In the genomic region with DNA sequence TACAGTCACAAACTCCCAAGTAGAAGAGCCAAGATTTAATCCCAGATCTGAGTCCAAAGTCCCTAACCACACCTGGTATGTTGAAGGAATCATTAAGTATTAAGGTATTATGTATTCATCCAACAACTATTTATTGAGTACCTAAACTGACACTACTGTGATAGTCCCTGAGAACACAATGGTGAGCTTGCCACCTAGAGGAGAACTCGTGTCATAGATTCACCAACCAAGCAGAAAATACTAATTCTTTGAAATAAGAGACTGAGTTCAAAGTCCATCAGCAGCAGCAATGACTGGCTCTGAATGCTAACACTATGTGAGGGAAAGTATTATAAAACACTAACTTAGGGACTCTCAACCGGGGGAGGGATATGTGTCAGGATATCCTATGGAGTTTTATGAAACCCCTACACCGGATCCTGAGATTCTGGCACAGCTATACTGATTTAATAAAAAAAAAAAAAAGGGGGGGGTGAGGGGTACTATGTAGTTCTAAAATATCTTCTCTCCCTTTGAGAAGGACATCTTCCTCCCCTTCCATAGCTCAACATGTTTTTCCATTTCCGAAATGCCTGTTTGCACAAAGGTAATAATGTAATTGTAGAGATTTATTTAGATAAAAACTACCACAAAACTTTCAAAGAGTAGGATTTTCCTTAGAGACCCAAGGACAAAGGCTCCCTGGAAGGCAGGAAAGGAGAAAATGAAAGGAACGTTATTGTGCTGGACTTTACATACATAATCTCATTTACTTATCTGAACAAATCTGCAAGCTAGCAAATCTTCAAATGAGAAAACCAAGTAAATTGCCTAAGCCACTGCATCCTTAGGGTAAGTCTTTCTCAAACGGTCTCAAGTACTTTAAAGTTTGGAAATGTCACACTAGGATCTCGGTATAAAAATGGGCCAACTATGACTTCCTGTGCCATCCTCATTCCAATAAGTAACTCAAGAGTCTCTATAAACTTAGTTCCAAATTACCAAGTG, we compare ENCODE assay signal across 8 cellular contexts. TPM values are rescaled to one million over a fixed set of nuclear protein-coding genes. Genes with fewer than 3 reads are reported as not detected.
DNase-seq lines count a peak whose midpoint lies in the region; ATAC-seq and TF ChIP-seq lines count a peak whose summit lies in the region.

No MANE protein-coding gene starts in this region.

- peak; percentile 39 for ATAC-seq in CD8-positive, alpha-beta T cell
- ATAC-seq in GM18858 (IDR thresholded peaks at IDR 0.05; ENCODE audit: unreplicated experiment) (peak; percentile 41), HG03571 (IDR thresholded peaks at IDR 0.05; ENCODE audit: unreplicated experiment) (peak; percentile 30), body of pancreas (peak; percentile 69)
- ATAC-seq in stimulated activated naive CD8-positive, alpha-beta T cell treated with anti-CD3 and anti-CD28 coated beads, Interleukin-15, amount 100 ng/mL, for 72 hours: peak; percentile 39

- peak overlapping the region; percentile 95 for H3K27ac Mint-ChIP-seq in CD8-positive, alpha-beta T cell
- H3K27ac Mint-ChIP-seq in stimulated activated naive CD8-positive, alpha-beta T cell treated with anti-CD3 and anti-CD28 coated beads, Interleukin-15, amount 100 ng/mL, for 72 hours: peak overlapping the region; percentile 99 to 100

- TF ChIP-seq POLR2A in body of pancreas (IDR thresholded peaks at IDR 0.05): no peak

- H3K36me3 Mint-ChIP-seq in CD8-positive, alpha-beta T cell: peaks cover 20% of the 10 kb centered on the region

- H3K4me2 ChIP-seq in OCI-LY7 (ENCODE audit: low read length): peak overlapping the region; percentile 81

- no peaks in the 10 kb centered on the region for H3K9me2 ChIP-seq in OCI-LY7 (ENCODE audit: insufficient read depth, low read length)

- H3K9me3 Mint-ChIP-seq in CD8-positive, alpha-beta T cell: no peaks in the 10 kb centered on the region
- H3K9me3 Mint-ChIP-seq in stimulated activated naive CD8-positive, alpha-beta T cell treated with anti-CD3 and anti-CD28 coated beads, Interleukin-15, amount 100 ng/mL, for 72 hours: no peaks in the 10 kb centered on the region

- peak; percentile 67 for TF ChIP-seq CTCF in CD8-positive, alpha-beta T cell (IDR thresholded peaks at IDR 0.05)
- peak; percentile 90 for TF ChIP-seq CTCF in OCI-LY7 (conservative IDR thresholded peaks at IDR 0.05; ENCODE audit: low read length)
- peak; percentile 29 to 86 (median 82) for TF ChIP-seq CTCF in body of pancreas (IDR thresholded peaks at IDR 0.05)
- peak; percentile 73 for TF ChIP-seq CTCF in kidney epithelial cell (IDR thresholded peaks at IDR 0.05; ENCODE audit: insufficient read depth, low read length, poor library complexity, severe bottlenecking)

- H4K20me1 ChIP-seq in OCI-LY7 (ENCODE audit: insufficient read depth, low read length): peaks cover 42% of the 10 kb centered on the region

- peak overlapping the region; percentile 84 for H3K27ac ChIP-seq in CD8-positive, alpha-beta T cell (ENCODE audit: low read depth, low read length)
- H3K27ac ChIP-seq in OCI-LY7 (ENCODE audit: low read depth, low read length, poor library complexity, severe bottlenecking): peak overlapping the region; percentile 44
- peak overlapping the region in 3 of 4 donors; percentile 90 to 94 (median 94) for H3K27ac ChIP-seq in body of pancreas

- peaks cover 62% of the 10 kb centered on the region for H3K4me1 ChIP-seq in CD8-positive, alpha-beta T cell (ENCODE audit: insufficient read depth, low read length)
- H3K4me1 ChIP-seq in OCI-LY7 (ENCODE audit: insufficient read depth, low read length, poor library complexity, severe bottlenecking) (peaks cover 26% of the 10 kb centered on the region), body of pancreas (peaks cover 72% of the 10 kb centered on the region)

- no peaks in the 10 kb centered on the region for H3K27me3 Mint-ChIP-seq in CD8-positive, alpha-beta T cell (ENCODE audit: low read depth)
- no peaks in the 10 kb centered on the region for H3K27me3 Mint-ChIP-seq in stimulated activated naive CD8-positive, alpha-beta T cell treated with anti-CD3 and anti-CD28 coated beads, Interleukin-15, amount 100 ng/mL, for 72 hours

- no peaks in the 10 kb centered on the region for H3K36me3 ChIP-seq in CD8-positive, alpha-beta T cell (ENCODE audit: insufficient read depth, low read length)
- H3K36me3 ChIP-seq in OCI-LY7 (ENCODE audit: insufficient read depth, low read length) (peaks cover 35% of the 10 kb centered on the region), body of pancreas (replicated peaks in 1 of 2; ENCODE audit: insufficient read depth in 1 of 2, low read depth in 2 of 2) (no peaks in the 10 kb centered on the region), kidney epithelial cell (ENCODE audit: control insufficient read depth, insufficient read depth, low read length) (no peaks in the 10 kb centered on the region)

- H2AFZ ChIP-seq in OCI-LY7 (ENCODE audit: low read length): no peak overlapping the region

- H3K79me2 ChIP-seq in OCI-LY7 (ENCODE audit: insufficient read depth, low read depth, low read length): peaks cover 63% of the 10 kb centered on the region

- no peaks in the 10 kb centered on the region for H3K27me3 ChIP-seq in CD8-positive, alpha-beta T cell (ENCODE audit: insufficient read depth, low read length)
- H3K27me3 ChIP-seq in body of pancreas: no peaks in the 10 kb centered on the region
- H3K27me3 ChIP-seq in kidney epithelial cell (ENCODE audit: control insufficient read depth, insufficient read depth, low read length): no peaks in the 10 kb centered on the region

- POLR2A ChIA-PET in CD8-positive, alpha-beta T cell (lab: Charles Lee): interaction anchor here (0.7 to 1.4 kb wide), 3 partner anchors 30 to 67 kb away, joined by 3 to 4 read pairs (median 3); no protein-coding TSS in a partner anchor
- POLR2A ChIA-PET in OCI-LY7 (lab: Charles Lee): interaction anchor here (0.6 to 1.8 kb wide), 7 partner anchors 9 to 1724 kb away, joined by 3 to 12 read pairs (median 3); no protein-coding TSS in a partner anchor

- H3K4me3 ChIP-seq in CD8-positive, alpha-beta T cell (ENCODE audit: low read depth, low read length): peak overlapping the region; percentile 86
- H3K4me3 ChIP-seq in OCI-LY7 (ENCODE audit: low read depth, low read length, poor library complexity, severe bottlenecking): peak overlapping the region; percentile 87
- H3K4me3 ChIP-seq in body of pancreas: no peak overlapping the region
- H3K4me3 ChIP-seq in kidney epithelial cell (ENCODE audit: low read depth, low read length): peak overlapping the region; percentile 69

- WGBS in body of pancreas, 2 donors: 3 to 6% methylated on average over 7 of the region's 7 CpGs

- CTCF ChIA-PET in CD8-positive, alpha-beta T cell (lab: Charles Lee): interaction anchor here (0.6 to 3.7 kb wide), 11 partner anchors 9 to 201 kb away, joined by 3 to 40 read pairs (median 3); no protein-coding TSS in a partner anchor
- CTCF ChIA-PET in OCI-LY7 (lab: Charles Lee; ENCODE audit: unreplicated experiment): interaction anchor here (0.6 to 1.0 kb wide), 5 partner anchors 12 to 564 kb away, joined by 3 to 4 read pairs (median 3); no protein-coding TSS in a partner anchor

- peak in 4 of 7 experiments; percentile 13 to 39 (median 25) for DNase-seq in CD8-positive, alpha-beta T cell
- DNase-seq in OCI-LY7 (ENCODE audit: low spot score): peak; percentile 80
- DNase-seq in body of pancreas: peak; percentile 51 to 81 (median 64)
- DNase-seq in kidney epithelial cell (ENCODE audit: low read depth): peak; percentile 21
- peak in 1 of 2 donors; percentile 44 for DNase-seq in stimulated activated naive CD8-positive, alpha-beta T cell treated with anti-CD3 and anti-CD28 coated beads, Interleukin-15, amount 100 ng/mL, for 72 hours
- no peak for DNase-seq in NCI-H524 treated with DMSO at 0.1 percent for 48 hours (lab: John Stamatoyannopoulos, UW)

- H3K4me3 Mint-ChIP-seq in CD8-positive, alpha-beta T cell: peak overlapping the region; percentile 99
- peak overlapping the region; percentile 97 to 99 for H3K4me3 Mint-ChIP-seq in stimulated activated naive CD8-positive, alpha-beta T cell treated with anti-CD3 and anti-CD28 coated beads, Interleukin-15, amount 100 ng/mL, for 72 hours

- no peaks in the 10 kb centered on the region for H3K9me3 ChIP-seq in CD8-positive, alpha-beta T cell (ENCODE audit: low read length)
- H3K9me3 ChIP-seq in OCI-LY7 (ENCODE audit: low read length) (no peaks in the 10 kb centered on the region), body of pancreas (no peaks in the 10 kb centered on the region)

- intact Hi-C loops in CD8-positive, alpha-beta T cell (cut with DNase I, micrococcal nuclease): loop anchor here (2.0 to 10.0 kb wide), 6 partner anchors 46 to 794 kb away; a partner anchor contains a TSS
- intact Hi-C loops in OCI-LY7 (cut with micrococcal nuclease; ENCODE audit: unreplicated experiment) (loop anchor here (2.0 to 5.0 kb wide), 3 partner anchors 56 to 792 kb away; a partner anchor contains a TSS), body of pancreas (cut with DNase I) (no loop called here)

- H3K4me1 Mint-ChIP-seq in CD8-positive, alpha-beta T cell (ENCODE audit: low read depth): peaks cover 64% of the 10 kb centered on the region
- peaks cover 64% of the 10 kb centered on the region for H3K4me1 Mint-ChIP-seq in stimulated activated naive CD8-positive, alpha-beta T cell treated with anti-CD3 and anti-CD28 coated beads, Interleukin-15, amount 100 ng/mL, for 72 hours

- BruUV-seq in OCI-LY7 (replicated peaks; lab: Mats Ljungman, UMichigan): no TSS peak

RNA-seq across cellular contexts. Expression of a gene that starts 1.5 kb away (rescaled TPM):
- total RNA-seq in CD8-positive, alpha-beta T cell: 10 to 100 TPM; 47.4 to 51.5 TPM
- total RNA-seq in OCI-LY7 (2014; rRNA removed; shearing (Covaris generic)): 78.8 and 100.0 TPM in 2 replicates
- total RNA-seq in OCI-LY7 (2022): 71.1 and 72.4 TPM in 2 replicates
- 10 to 100 TPM; 60.2 to 80.1 TPM for total RNA-seq in body of pancreas
- total RNA-seq in kidney epithelial cell: 123 and 131 TPM in 2 replicates

RNA-seq across cellular contexts. Expression of a gene that starts 17.2 kb away (rescaled TPM):
- total RNA-seq in CD8-positive, alpha-beta T cell: not detected
- total RNA-seq in OCI-LY7 (2014; rRNA removed; shearing (Covaris generic)): not detected in 2 replicates
- not detected in 2 replicates for total RNA-seq in OCI-LY7 (2022)
- not detected for total RNA-seq in body of pancreas
- total RNA-seq in kidney epithelial cell: not detected in 2 replicates

RNA-seq across cellular contexts. Expression of a gene that starts 56.6 kb away (rescaled TPM):
- total RNA-seq in CD8-positive, alpha-beta T cell: 10 to 100 TPM; 46.5 to 46.8 TPM
- 50.5 and 50.6 TPM in 2 replicates for total RNA-seq in OCI-LY7 (2014; rRNA removed; shearing (Covaris generic))
- total RNA-seq in OCI-LY7 (2022) (51.7 and 59.1 TPM in 2 replicates), body of pancreas (10 to 100 TPM; 18.7 to 34.9 TPM), kidney epithelial cell (96.9 and 100 TPM in 2 replicates)

Comparison
In these comparisons a context has a peak if more than half of its experiments do, and no peak if none do; other contexts are left out.
1. H3K27ac ChIP-seq: peak in every context shown above with its lines; median percentile 94 in body of pancreas; 84 in CD8-positive, alpha-beta T cell; 44 in OCI-LY7.
2. H3K4me3 ChIP-seq: peak in CD8-positive, alpha-beta T cell (single experiment), OCI-LY7 (single experiment) and kidney epithelial cell (single experiment); none in body of pancreas (0 of 2).
3. Peak in every context shown above with its lines, with median percentiles within 50 percentile points of each other: ATAC-seq and CTCF ChIP-seq.